ENCODE assay signal across 19 cellular contexts in the genomic region with DNA sequence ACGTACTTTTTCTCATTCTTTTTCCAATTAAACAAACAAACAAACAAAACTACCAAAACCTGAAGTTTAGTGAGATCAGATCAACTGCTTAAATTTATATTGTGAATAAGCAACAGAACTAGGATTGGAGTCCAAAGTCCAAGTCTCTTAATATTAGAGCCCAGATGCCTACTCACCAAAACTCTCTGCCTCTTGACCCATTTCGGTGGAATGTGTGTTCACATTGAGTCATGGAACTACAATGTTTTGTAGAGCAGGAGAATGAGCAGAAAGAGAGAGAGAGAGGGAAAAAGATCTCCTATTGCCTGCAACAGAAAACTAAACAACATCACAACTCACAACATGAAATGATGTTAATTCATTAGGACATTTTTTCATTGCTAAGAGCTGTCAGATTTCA.
DNase-seq lines count a peak whose midpoint lies in the region; ATAC-seq and TF ChIP-seq lines count a peak whose summit lies in the region.
"Had no signal": no experiment of that assay in that cellular context is flagged by ENCODE, and none has a peak within 500 bp of the region (broad histone marks: within the 10 kb centered on the region; RNA-seq: fewer than 3 reads in every experiment).

No MANE protein-coding gene starts in this region.

- TF ChIP-seq POLR2A in breast epithelium (IDR thresholded peaks at IDR 0.05), result no peak

- H3K27me3 ChIP-seq in SJCRH30 (no peaks in the 10 kb centered on the region), breast epithelium (no peaks in the 10 kb centered on the region)

- ATAC-seq in HG02763 (IDR thresholded peaks at IDR 0.05; ENCODE audit: unreplicated experiment), result no peak
- ATAC-seq: T-cell had no signal

- H3K9me3 ChIP-seq in SJCRH30 (replicated peaks) (no peaks in the 10 kb centered on the region), breast epithelium (no peaks in the 10 kb centered on the region)
- H3K9me3 ChIP-seq: HAP-1 had no signal

- peaks cover 30% of the 10 kb centered on the region for H3K4me1 ChIP-seq in SJCRH30
- no peaks in the 10 kb centered on the region for H3K4me1 ChIP-seq in breast epithelium
- H3K4me1 ChIP-seq: HAP-1 had no signal

- intact Hi-C loops in breast epithelium (cut with DNase I; ENCODE audit: low total_unique reads), result no loop called here

- peak; percentile 8 for DNase-seq in AG20443 (ENCODE audit: low spot score)
- peak; percentile 32 for DNase-seq in HT-29 (ENCODE audit: low spot score)
- peak in 1 of 2 experiments; percentile 19 for DNase-seq in SJCRH30
- DNase-seq in renal cortical epithelial cell (ENCODE audit: low read depth), result peak; percentile 87
- no peak for DNase-seq in stimulated activated CD4-positive, alpha-beta T cell treated with anti-CD3 and anti-CD28 coated beads, Interleukin-12 subunit alpha, Interleukin-12 subunit beta, amount 100 ng/mL, for 4 hours
- no peak for DNase-seq in breast epithelium (ENCODE audit: low spot score in 2 of 2)
- DNase-seq: C1 segment of cervical spinal cord; CD4-positive, alpha-beta memory T cell; DMS79 treated with DMSO at 0.1 percent for 48 hours; GF-D8; HFFc6; Karpas-422; NCI-H2029; NCI-H524 treated with DMSO at 0.1 percent for 48 hours; PC-9; Right ventricle myocardium superior; T-cell had no signal

- peak overlapping the region; percentile 18 for H3K4me3 ChIP-seq in SJCRH30
- no peak overlapping the region for H3K4me3 ChIP-seq in breast epithelium
- H3K4me3 ChIP-seq: HAP-1, PC-9 had no signal

- H3K36me3 ChIP-seq in SJCRH30 (no peaks in the 10 kb centered on the region), breast epithelium (no peaks in the 10 kb centered on the region)
- H3K36me3 ChIP-seq: HAP-1 had no signal

- H3K27ac ChIP-seq in SJCRH30 (peak overlapping the region; percentile 95), breast epithelium (no peak overlapping the region)
- H3K27ac ChIP-seq: PC-9 had no signal

- no peak for TF ChIP-seq CTCF in breast epithelium (IDR thresholded peaks at IDR 0.05)

Comparison
In these comparisons a context has a peak if more than half of its experiments do, and no peak if none do; other contexts are left out.
1. DNase-seq: peak in AG20443 (single experiment), HT-29 (single experiment) and renal cortical epithelial cell (single experiment); none in stimulated activated CD4-positive, alpha-beta T cell treated with anti-CD3 and anti-CD28 coated beads, Interleukin-12 subunit alpha, Interleukin-12 subunit beta, amount 100 ng/mL, for 4 hours (single experiment) and breast epithelium (0 of 2).